ENCODE assay signal across 11 cellular contexts in the genomic region with DNA sequence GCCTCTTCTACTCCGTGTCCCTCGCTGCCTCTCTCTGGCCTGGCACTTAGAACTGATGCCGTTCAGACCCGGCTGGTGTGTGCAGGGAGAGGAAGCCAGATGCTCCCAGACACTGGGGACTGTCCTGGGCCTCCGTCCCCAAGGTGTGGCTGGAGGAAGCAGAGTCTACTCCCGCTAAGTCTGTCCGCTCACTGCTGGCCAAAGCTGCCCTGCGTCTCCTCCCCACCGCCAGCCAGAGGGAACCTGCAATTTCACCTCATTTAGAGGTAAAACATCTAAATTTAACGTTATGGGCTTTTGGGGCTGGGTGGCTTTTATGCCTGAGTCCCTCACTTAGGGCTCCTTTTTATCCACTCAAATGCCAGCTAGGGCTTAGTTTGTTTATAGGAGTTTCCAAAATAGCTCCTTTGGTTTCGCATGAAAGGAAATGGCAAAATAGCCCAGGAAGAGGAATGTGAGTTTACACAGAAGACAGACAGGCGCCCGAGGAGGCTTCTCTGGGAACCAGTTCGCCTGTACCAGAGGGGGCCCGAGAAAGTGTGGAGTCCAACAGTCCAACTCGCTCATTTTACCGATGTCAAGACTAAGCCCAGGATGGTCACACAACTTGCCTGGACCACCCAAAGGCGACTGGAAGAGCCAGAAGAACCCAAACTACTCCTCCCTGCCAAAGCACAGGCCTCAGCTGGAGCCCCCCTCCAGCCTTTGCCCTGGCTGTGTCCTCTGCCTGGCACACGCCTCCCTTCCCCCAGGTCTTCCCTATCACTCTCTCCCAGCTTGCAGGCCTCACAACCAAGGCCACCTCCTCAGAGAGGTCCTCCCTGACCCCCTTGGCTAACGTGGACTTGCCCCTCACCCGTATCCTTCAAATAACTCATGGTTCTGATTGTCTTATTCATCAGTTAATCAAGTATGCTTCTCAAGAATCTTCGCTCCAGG. TPM values are rescaled to one million over a fixed set of nuclear protein-coding genes. Genes with fewer than 3 reads are reported as not detected.
A peak's percentile ranks its signal among the peaks of the same experiment; 100 is the strongest.
DNase-seq lines count a peak whose midpoint lies in the region; ATAC-seq and TF ChIP-seq lines count a peak whose summit lies in the region.
"Had no signal": no experiment of that assay in that cellular context is flagged by ENCODE, and none has a peak within 500 bp of the region (broad histone marks: within the 10 kb centered on the region; RNA-seq: fewer than 3 reads in every experiment).

No MANE protein-coding gene starts in this region.

- TF ChIP-seq POLR2A in esophagus muscularis mucosa (IDR thresholded peaks at IDR 0.05; ENCODE audit: low read depth) = no peak

- H3K9me3 ChIP-seq in OCI-LY3 (ENCODE audit: insufficient read depth, low read length) (no peaks in the 10 kb centered on the region), esophagus muscularis mucosa (no peaks in the 10 kb centered on the region)
- no peaks in the 10 kb centered on the region for H3K9me3 ChIP-seq in CD8-positive, alpha-beta T cell (ENCODE audit: low read length)

- H3K27me3 ChIP-seq in OCI-LY3 (ENCODE audit: low read depth, low read length) (peaks cover 20% of the 10 kb centered on the region), esophagus muscularis mucosa (no peaks in the 10 kb centered on the region)
- no peaks in the 10 kb centered on the region for H3K27me3 ChIP-seq in CD8-positive, alpha-beta T cell (ENCODE audit: insufficient read depth, low read length)

- H3K27ac ChIP-seq in OCI-LY3 (ENCODE audit: low read length) (no peak overlapping the region), esophagus muscularis mucosa (replicated peaks in 1 of 4) (peak overlapping the region; percentile 53 to 74 (median 66))
- H3K27ac ChIP-seq in CD8-positive, alpha-beta T cell (ENCODE audit: low read depth, low read length) = no peak overlapping the region
- H3K27ac ChIP-seq: RWPE1 had no signal

- DNase-seq in AG08395 (ENCODE audit: low spot score) (peak; percentile 48), esophagus muscularis mucosa (ENCODE audit: extremely low spot score) (no peak)
- DNase-seq in CD8-positive, alpha-beta T cell = no peak
- DNase-seq in activated CD4-positive, CD25-positive, alpha-beta regulatory T cell (lab: John Stamatoyannopoulos, UW) = no peak
- DNase-seq: mammary epithelial cell had no signal

- no peaks in the 10 kb centered on the region for H4K20me1 ChIP-seq in OCI-LY3 (ENCODE audit: insufficient read depth, low read length)

- no peak for TF ChIP-seq EP300 in esophagus muscularis mucosa (IDR thresholded peaks at IDR 0.05)

- no peaks in the 10 kb centered on the region for H3K79me2 ChIP-seq in OCI-LY3 (ENCODE audit: low read length)

- ATAC-seq in GM18870 (IDR thresholded peaks at IDR 0.05; ENCODE audit: unreplicated experiment) (no peak), GM21515 (IDR thresholded peaks at IDR 0.05; ENCODE audit: unreplicated experiment) (no peak)
- no peak for ATAC-seq in CD8-positive, alpha-beta T cell

- TF ChIP-seq CTCF in OCI-LY3 (IDR thresholded peaks at IDR 0.05; ENCODE audit: low read depth, low read length) = no peak
- TF ChIP-seq CTCF in esophagus muscularis mucosa (IDR thresholded peaks at IDR 0.05) = no peak
- TF ChIP-seq CTCF in nephron (IDR thresholded peaks at IDR 0.05; ENCODE audit: unreplicated experiment in 3 of 3) = no peak
- no peak for TF ChIP-seq CTCF in CD8-positive, alpha-beta T cell (IDR thresholded peaks at IDR 0.05)

- WGBS in esophagus muscularis mucosa = 58% methylated on average over 22 of the region's 22 CpGs

- peak overlapping the region; percentile 1; the same call in 1 of the 2 replicates for H2AFZ ChIP-seq in OCI-LY3 (ENCODE audit: low read depth, low read length)

- CTCF ChIA-PET in CD8-positive, alpha-beta T cell (lab: Charles Lee) = interaction anchor here (0.6 kb wide), 1 partner anchor 1264 kb away, joined by 4 read pairs; no protein-coding TSS in a partner anchor

- peaks cover 33% of the 10 kb centered on the region for H3K4me1 Mint-ChIP-seq in nephron
- H3K4me1 Mint-ChIP-seq in CD8-positive, alpha-beta T cell (ENCODE audit: low read depth) = no peaks in the 10 kb centered on the region

- H3K4me3 Mint-ChIP-seq in nephron = peak overlapping the region in 1 of 3 experiments; percentile 30
- H3K4me3 Mint-ChIP-seq in CD8-positive, alpha-beta T cell = no peak overlapping the region
- H3K4me3 Mint-ChIP-seq: B cell had no signal

- H3K36me3 ChIP-seq in OCI-LY3 (replicated peaks; ENCODE audit: low read depth, low read length) (no peaks in the 10 kb centered on the region), esophagus muscularis mucosa (no peaks in the 10 kb centered on the region)
- no peaks in the 10 kb centered on the region for H3K36me3 ChIP-seq in CD8-positive, alpha-beta T cell (ENCODE audit: insufficient read depth, low read length)

- no peaks in the 10 kb centered on the region for H3K9me3 Mint-ChIP-seq in nephron
- no peaks in the 10 kb centered on the region for H3K9me3 Mint-ChIP-seq in CD8-positive, alpha-beta T cell

- H3K4me2 ChIP-seq in OCI-LY3 (ENCODE audit: low read length) = no peak overlapping the region

- no peaks in the 10 kb centered on the region for H3K36me3 Mint-ChIP-seq in nephron (ENCODE audit: low read depth)
- H3K36me3 Mint-ChIP-seq in CD8-positive, alpha-beta T cell = no peaks in the 10 kb centered on the region

- POLR2A ChIA-PET in CD8-positive, alpha-beta T cell (lab: Charles Lee) = interaction anchor here (0.5 kb wide), 1 partner anchor 457 kb away, joined by 4 read pairs; no protein-coding TSS in a partner anchor

- intact Hi-C loops in esophagus muscularis mucosa (cut with DNase I) = no loop called here
- intact Hi-C loops in CD8-positive, alpha-beta T cell (cut with DNase I, micrococcal nuclease) = loop anchor here in 1 of 2 experiments (5.0 kb wide), 1 partner anchor 450 kb away; no protein-coding TSS in a partner anchor

- H3K4me3 ChIP-seq in OCI-LY3 (ENCODE audit: low read length) = no peak overlapping the region
- H3K4me3 ChIP-seq in esophagus muscularis mucosa = peak overlapping the region in 1 of 4 donors; percentile 22
- no peak overlapping the region for H3K4me3 ChIP-seq in CD8-positive, alpha-beta T cell (ENCODE audit: low read depth, low read length)

- no peak overlapping the region for H3K9ac ChIP-seq in OCI-LY3 (ENCODE audit: low read length)

- H3K4me1 ChIP-seq in OCI-LY3 (ENCODE audit: low read length) (peaks cover 5% of the 10 kb centered on the region), esophagus muscularis mucosa (peaks cover 22 to 37% (median 34%) of the 10 kb centered on the region in 4 donors)
- H3K4me1 ChIP-seq in CD8-positive, alpha-beta T cell (ENCODE audit: insufficient read depth, low read length) = no peaks in the 10 kb centered on the region

- H3K27me3 Mint-ChIP-seq in nephron (ENCODE audit: low read depth) = peaks cover 10% of the 10 kb centered on the region
- peaks cover 2% of the 10 kb centered on the region for H3K27me3 Mint-ChIP-seq in CD8-positive, alpha-beta T cell (ENCODE audit: low read depth)

- H3K27ac Mint-ChIP-seq in nephron = peak overlapping the region; percentile 81 to 91 (median 86)
- no peak overlapping the region for H3K27ac Mint-ChIP-seq in CD8-positive, alpha-beta T cell
- H3K27ac Mint-ChIP-seq: B cell had no signal

RNA-seq across cellular contexts. Expression of gene RIPOR3, which starts 54.5 kb away (rescaled TPM):
- 10 to 100 TPM in 3 of 4 donors, 1 to 10 TPM in 1; 6.1 to 25.7 (median 15.3) TPM for total RNA-seq in esophagus muscularis mucosa
- total RNA-seq in CD8-positive, alpha-beta T cell = not detected

Comparison
In these comparisons a context has a peak if more than half of its experiments do, and no peak if none do; other contexts are left out.
1. H3K27ac ChIP-seq: peak in esophagus muscularis mucosa (4 of 4); none in OCI-LY3 (single experiment) and CD8-positive, alpha-beta T cell (single experiment).
2. RNA of gene RIPOR3, which starts 54.5 kb away (total RNA-seq): 6.1 to 25.7 TPM in esophagus muscularis mucosa; not detected in CD8-positive, alpha-beta T cell; every median in the first group is over 4 times any median in the second.